Comparison of ENCODE assay signal across 1 cellular context in genomic region chr6:105270511-105270910, GRCh38.
TF ChIP-seq lines count a peak whose summit lies in the region.

No MANE protein-coding gene starts in this region.

TF ChIP-seq in SK-N-SH treated with all-trans-retinoic acid at 6 μM for 48 hours, 23 proteins besides CTCF, POLR2A, EP300 and RAD21 (continued from another document):
- TF ChIP-seq, protein P1, sequence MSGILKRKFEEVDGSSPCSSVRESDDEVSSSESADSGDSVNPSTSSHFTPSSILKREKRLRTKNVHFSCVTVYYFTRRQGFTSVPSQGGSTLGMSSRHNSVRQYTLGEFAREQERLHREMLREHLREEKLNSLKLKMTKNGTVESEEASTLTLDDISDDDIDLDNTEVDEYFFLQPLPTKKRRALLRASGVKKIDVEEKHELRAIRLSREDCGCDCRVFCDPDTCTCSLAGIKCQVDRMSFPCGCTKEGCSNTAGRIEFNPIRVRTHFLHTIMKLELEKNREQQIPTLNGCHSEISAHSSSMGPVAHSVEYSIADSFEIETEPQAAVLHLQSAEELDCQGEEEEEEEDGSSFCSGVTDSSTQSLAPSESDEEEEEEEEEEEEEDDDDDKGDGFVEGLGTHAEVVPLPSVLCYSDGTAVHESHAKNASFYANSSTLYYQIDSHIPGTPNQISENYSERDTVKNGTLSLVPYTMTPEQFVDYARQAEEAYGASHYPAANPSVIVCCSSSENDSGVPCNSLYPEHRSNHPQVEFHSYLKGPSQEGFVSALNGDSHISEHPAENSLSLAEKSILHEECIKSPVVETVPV (CRISPR knock-in tag; IDR thresholded peaks at IDR 0.05) = no peak
- no peak for TF ChIP-seq SNAI2 (CRISPR knock-in tag; IDR thresholded peaks at IDR 0.05)
- no peak for TF ChIP-seq ZC3H10 (CRISPR knock-in tag; IDR thresholded peaks at IDR 0.05)
- TF ChIP-seq CSDC2 (CRISPR knock-in tag; IDR thresholded peaks at IDR 0.05) = no peak
- no peak for TF ChIP-seq ESRRG (CRISPR knock-in tag; IDR thresholded peaks at IDR 0.05)
- no peak for TF ChIP-seq TOX (CRISPR knock-in tag; IDR thresholded peaks at IDR 0.05; ENCODE audit: borderline replicate concordance)
